In genomic region chr15:71110800-71111565, GRCh38 we compare ENCODE assay signal across 24 cellular contexts. TPM values are rescaled to one million over a fixed set of nuclear protein-coding genes. Genes with fewer than 3 reads are reported as not detected.
DNase-seq lines count a peak whose midpoint lies in the region; ATAC-seq, FAIRE-seq and TF ChIP-seq lines count a peak whose summit lies in the region.
"Had no signal": no experiment of that assay in that cellular context is flagged by ENCODE, and none has a peak within 500 bp of the region (broad histone marks: within the 10 kb centered on the region; RNA-seq: fewer than 3 reads in every experiment).

No MANE protein-coding gene starts in this region.

- peaks cover 28% of the 10 kb centered on the region for H3K4me1 Mint-ChIP-seq in neural crest cell

- H3K27me3 ChIP-seq in RWPE2 (ENCODE audit: insufficient read depth, poor library complexity, severe bottlenecking) = no peaks in the 10 kb centered on the region
- H3K27me3 ChIP-seq: upper lobe of left lung had no signal

- H3K27ac ChIP-seq in RWPE2 (ENCODE audit: poor library complexity, severe bottlenecking) = peak overlapping the region; percentile 97
- H3K27ac ChIP-seq: left lung, SK-N-MC, upper lobe of left lung had no signal

- H3K9me3 ChIP-seq in RWPE2 (ENCODE audit: severe bottlenecking) = no peaks in the 10 kb centered on the region
- H3K9me3 ChIP-seq: left lung, upper lobe of left lung had no signal

- no peaks in the 10 kb centered on the region for H3K36me3 Mint-ChIP-seq in neural crest cell (ENCODE audit: low read depth)
- H3K36me3 Mint-ChIP-seq: activated naive CD8-positive, alpha-beta T cell; natural killer cell treated with Interleukin-12 subunit alpha and Interleukin-12 subunit beta and Interleukin-15 and Interleukin-18, amount 100 ng/mL, for 72 hours had no signal

- no peak overlapping the region for H3K4me3 ChIP-seq in RWPE2 (ENCODE audit: severe bottlenecking)
- H3K4me3 ChIP-seq: K562, left lung, SK-N-MC, upper lobe of left lung had no signal

- H3K9me3 Mint-ChIP-seq in neural crest cell = no peaks in the 10 kb centered on the region
- H3K9me3 Mint-ChIP-seq: natural killer cell treated with Interleukin-12 subunit alpha and Interleukin-12 subunit beta and Interleukin-15 and Interleukin-18, amount 100 ng/mL, for 72 hours had no signal

- peak; percentile 79 for FAIRE-seq in HTR-8/SVneo (lab: Jason Lieb, UNC)
- FAIRE-seq: endothelial cell of umbilical vein, GM12891, K562 had no signal

- H3K36me3 ChIP-seq in RWPE2 (ENCODE audit: low read depth) = peaks cover 19% of the 10 kb centered on the region; the same call in 1 of the 2 replicates
- H3K36me3 ChIP-seq: left lung, upper lobe of left lung had no signal

- H3K4me3 Mint-ChIP-seq in neural crest cell = no peak overlapping the region
- H3K4me3 Mint-ChIP-seq: activated CD8-positive, alpha-beta T cell treated with anti-CD3 and anti-CD28 coated beads, Interleukin-2, amount 10 ng/mL, durations not matched to agents 7 days and 5 days; activated naive CD8-positive, alpha-beta T cell; natural killer cell treated with Interleukin-12 subunit alpha and Interleukin-12 subunit beta and Interleukin-15 and Interleukin-18, amount 100 ng/mL, for 72 hours had no signal

- H3K4me1 ChIP-seq in RWPE2 (ENCODE audit: insufficient read depth, poor library complexity, severe bottlenecking) = peaks cover 28% of the 10 kb centered on the region

- DNase-seq in HTR-8/SVneo (ENCODE audit: insufficient read length, low spot score) (no peak), RWPE2 (ENCODE audit: low spot score) (no peak), neural crest cell (ENCODE audit: low read depth, low spot score) (no peak), ecto neural progenitor cell (ENCODE audit: low spot score) (no peak), left ventricle myocardium superior (no peak)
- no peak for DNase-seq in stimulated activated CD4-positive, alpha-beta T cell treated with anti-CD3 and anti-CD28 coated beads, Interleukin-2, amount 100 ng/mL, for 48 hours
- DNase-seq: activated CD8-positive, alpha-beta T cell treated with anti-CD3 and anti-CD28 coated beads, Interleukin-2, amount 10 ng/mL, durations not matched to agents 7 days and 5 days; activated T-cell treated with anti-CD3 and anti-CD28 coated beads for 4 hours; cerebellar nuclear complex; HCEC 1CT; left lung; NCI-H1436 treated with DMSO at 0.1 percent for 48 hours; NCI-H774; retina; stimulated activated CD4-positive, alpha-beta T cell treated with anti-CD3 and anti-CD28 coated beads, Interleukin-2, amount 100 ng/mL, for 24 hours; T-helper 2 cell; upper lobe of left lung had no signal

- peak overlapping the region; percentile 28 for H3K27ac Mint-ChIP-seq in neural crest cell (ENCODE audit: unreplicated experiment)
- H3K27ac Mint-ChIP-seq: activated CD8-positive, alpha-beta T cell treated with anti-CD3 and anti-CD28 coated beads, Interleukin-2, amount 10 ng/mL, durations not matched to agents 7 days and 5 days; activated naive CD8-positive, alpha-beta T cell; natural killer cell treated with Interleukin-12 subunit alpha and Interleukin-12 subunit beta and Interleukin-15 and Interleukin-18, amount 100 ng/mL, for 72 hours had no signal

- TF ChIP-seq CTCF in RWPE2 (IDR thresholded peaks at IDR 0.05; ENCODE audit: poor library complexity, severe bottlenecking) = no peak
- no peak for TF ChIP-seq CTCF in neural crest cell (conservative IDR thresholded peaks at IDR 0.05)

- H3K27me3 Mint-ChIP-seq in neural crest cell (ENCODE audit: low read depth) = peaks cover 5% of the 10 kb centered on the region

- ATAC-seq in RWPE2 (ENCODE audit: low read depth) (no peak), GM21528 (IDR thresholded peaks at IDR 0.05; ENCODE audit: low FRiP score, unreplicated experiment) (no peak), left ventricle myocardium superior (no peak)
- ATAC-seq: activated CD8-positive, alpha-beta T cell treated with anti-CD3 and anti-CD28 coated beads, Interleukin-2, amount 10 ng/mL, durations not matched to agents 7 days and 5 days; K562; left lung; natural killer cell treated with Interleukin-12 subunit alpha and Interleukin-12 subunit beta and Interleukin-15 and Interleukin-18, amount 100 ng/mL, for 72 hours had no signal

- intact Hi-C loops in left ventricle myocardium superior (cut with micrococcal nuclease) = loop anchor here (5.0 kb wide), 1 partner anchor 331 kb away; no protein-coding TSS in a partner anchor

RNA-seq across cellular contexts. Expression of gene THSD4, which starts 4.3 kb away (rescaled TPM):
- total RNA-seq in neural crest cell = 1.3 and 1.4 TPM in 2 replicates
- total RNA-seq in left ventricle myocardium superior = 80.7 TPM
- total RNA-seq: activated CD8-positive, alpha-beta T cell treated with anti-CD3 and anti-CD28 coated beads, Interleukin-2, amount 10 ng/mL, durations not matched to agents 7 days and 5 days; natural killer cell treated with Interleukin-12 subunit alpha and Interleukin-12 subunit beta and Interleukin-15 and Interleukin-18, amount 100 ng/mL, for 72 hours had no signal

Comparison
In these comparisons a context has a peak if more than half of its experiments do, and no peak if none do; other contexts are left out.
1. RNA of gene THSD4, which starts 4.3 kb away (total RNA-seq): 80.7 TPM in left ventricle myocardium superior (single experiment); 1.3 to 1.4 TPM in neural crest cell; every median in the first group is over 10 times any median in the second.